Comparison of ENCODE assay signal across 1 cellular context in the genomic region with DNA sequence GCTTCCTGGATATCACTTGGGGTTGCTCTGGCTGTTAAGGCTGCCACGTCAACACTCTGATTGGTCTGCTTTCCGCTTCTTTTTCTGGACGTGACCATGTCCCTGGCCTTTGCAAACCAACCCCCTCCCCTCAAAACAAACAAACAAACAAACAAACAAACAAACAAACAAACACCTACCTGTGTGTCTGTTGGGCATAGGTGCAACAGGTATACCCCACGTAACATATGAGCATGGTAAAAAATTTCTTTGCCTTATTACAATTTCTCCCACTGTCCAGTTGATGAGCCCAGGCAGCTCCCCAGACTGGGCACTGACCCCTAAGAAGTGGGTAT.
TF ChIP-seq lines count a peak whose summit lies in the region.

No MANE protein-coding gene starts in this region.

TF ChIP-seq in GM12878, 131 proteins besides CTCF, POLR2A, EP300 and RAD21 (continued from another document):
- TF ChIP-seq, protein P1, sequence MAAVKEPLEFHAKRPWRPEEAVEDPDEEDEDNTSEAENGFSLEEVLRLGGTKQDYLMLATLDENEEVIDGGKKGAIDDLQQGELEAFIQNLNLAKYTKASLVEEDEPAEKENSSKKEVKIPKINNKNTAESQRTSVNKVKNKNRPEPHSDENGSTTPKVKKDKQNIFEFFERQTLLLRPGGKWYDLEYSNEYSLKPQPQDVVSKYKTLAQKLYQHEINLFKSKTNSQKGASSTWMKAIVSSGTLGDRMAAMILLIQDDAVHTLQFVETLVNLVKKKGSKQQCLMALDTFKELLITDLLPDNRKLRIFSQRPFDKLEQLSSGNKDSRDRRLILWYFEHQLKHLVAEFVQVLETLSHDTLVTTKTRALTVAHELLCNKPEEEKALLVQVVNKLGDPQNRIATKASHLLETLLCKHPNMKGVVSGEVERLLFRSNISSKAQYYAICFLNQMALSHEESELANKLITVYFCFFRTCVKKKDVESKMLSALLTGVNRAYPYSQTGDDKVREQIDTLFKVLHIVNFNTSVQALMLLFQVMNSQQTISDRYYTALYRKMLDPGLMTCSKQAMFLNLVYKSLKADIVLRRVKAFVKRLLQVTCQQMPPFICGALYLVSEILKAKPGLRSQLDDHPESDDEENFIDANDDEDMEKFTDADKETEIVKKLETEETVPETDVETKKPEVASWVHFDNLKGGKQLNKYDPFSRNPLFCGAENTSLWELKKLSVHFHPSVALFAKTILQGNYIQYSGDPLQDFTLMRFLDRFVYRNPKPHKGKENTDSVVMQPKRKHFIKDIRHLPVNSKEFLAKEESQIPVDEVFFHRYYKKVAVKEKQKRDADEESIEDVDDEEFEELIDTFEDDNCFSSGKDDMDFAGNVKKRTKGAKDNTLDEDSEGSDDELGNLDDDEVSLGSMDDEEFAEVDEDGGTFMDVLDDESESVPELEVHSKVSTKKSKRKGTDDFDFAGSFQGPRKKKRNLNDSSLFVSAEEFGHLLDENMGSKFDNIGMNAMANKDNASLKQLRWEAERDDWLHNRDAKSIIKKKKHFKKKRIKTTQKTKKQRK (IDR thresholded peaks at IDR 0.05; ENCODE audit: low read depth, low read length) = no peak
- no peak for TF ChIP-seq TBL1XR1 (IDR thresholded peaks at IDR 0.05; ENCODE audit: low read depth, low read length)
- TF ChIP-seq SMAD5 (IDR thresholded peaks at IDR 0.05; ENCODE audit: low read depth) = no peak
- TF ChIP-seq PML (IDR thresholded peaks at IDR 0.05; ENCODE audit: low read length) = no peak
- TF ChIP-seq DPF2 (IDR thresholded peaks at IDR 0.05) = no peak
- no peak for TF ChIP-seq CBX5 (IDR thresholded peaks at IDR 0.05; ENCODE audit: low read depth)
- TF ChIP-seq TCF7 (IDR thresholded peaks at IDR 0.05; ENCODE audit: borderline replicate concordance) = no peak
- TF ChIP-seq SUPT20H (IDR thresholded peaks at IDR 0.05; ENCODE audit: borderline replicate concordance, control insufficient read depth, low read depth, low read length) = no peak
